28 cellular contexts compared by ENCODE assay signal in the genomic region with DNA sequence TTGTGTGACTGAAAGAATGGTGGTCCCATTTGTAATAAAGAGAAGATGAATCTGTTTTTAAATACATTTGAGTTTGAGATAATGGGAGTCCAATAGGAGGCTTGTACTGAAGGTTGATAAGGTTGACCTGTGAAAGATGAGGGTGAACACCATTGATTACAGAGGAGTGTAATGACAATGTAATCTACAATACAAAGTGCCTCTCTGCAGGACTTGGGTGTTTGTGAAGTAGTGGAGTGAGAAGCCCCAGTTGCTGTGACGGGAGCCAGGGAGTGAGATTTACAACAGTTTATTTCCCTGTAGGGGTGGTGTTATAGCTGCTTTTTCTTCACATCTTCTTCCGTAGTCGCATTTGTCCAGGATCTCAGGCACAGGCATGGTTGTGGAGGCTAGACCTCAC.
"Had no signal": no experiment of that assay in that cellular context is flagged by ENCODE, and none has a peak within 500 bp of the region (broad histone marks: within the 10 kb centered on the region; RNA-seq: fewer than 3 reads in every experiment).

No MANE protein-coding gene starts in this region.

- H3K4me1 ChIP-seq: neural progenitor cell, parathyroid adenoma, psoas muscle, right lobe of liver, sigmoid colon, thyroid gland, tibial nerve, upper lobe of left lung, vagina had no signal

- DNase-seq: natural killer cell; occipital lobe; ovary; posterior cingulate gyrus; psoas muscle; right cardiac atrium; right lobe of liver; sigmoid colon; small intestine; stimulated activated CD4-positive, alpha-beta T cell treated with anti-CD3 and anti-CD28 coated beads, Interleukin-15, amount 100 ng/mL, for 24 hours; stimulated activated CD4-positive, alpha-beta T cell treated with anti-CD3 and anti-CD28 coated beads, Interleukin-2, amount 100 ng/mL, for 24 hours; stimulated activated CD4-positive, alpha-beta T cell treated with anti-CD3 and anti-CD28 coated beads, Interleukin-2, amount 100 ng/mL, for 48 hours; stimulated activated CD4-positive, alpha-beta T cell treated with anti-CD3 and anti-CD28 coated beads, Interleukin-4, amount 100 ng/mL, for 24 hours; stimulated activated naive B cell treated with anti-CD40 and anti-IgM and Interleukin-4, amounts not matched to agents 10 μg/mL and 1 μg/mL and 100 μg/mL, for 72 hours; stimulated activated naive CD4-positive, alpha-beta T cell treated with Interleukin-2 at 50 U/mL for 16 hours; stomach; thyroid gland; trophoblast cell; upper lobe of left lung had no signal

- H3K27me3 Mint-ChIP-seq: progenitor cell of endocrine pancreas; stimulated activated naive B cell treated with anti-CD40 and anti-IgM and Interleukin-4, amounts not matched to agents 10 μg/mL and 1 μg/mL and 100 μg/mL, for 72 hours; stimulated activated naive CD8-positive, alpha-beta T cell treated with anti-CD3 and anti-CD28 coated beads, Interleukin-15, Interleukin-2, amounts not matched to agents 100 ng/mL and 50 ng/mL, for 24 hours had no signal

- H3K27me3 ChIP-seq: neural progenitor cell, ovary, right lobe of liver, sigmoid colon, stomach, thyroid gland, tibial nerve, upper lobe of left lung, vagina had no signal

- H2AFZ ChIP-seq: neural progenitor cell, parathyroid adenoma had no signal

- H3K36me3 Mint-ChIP-seq: natural killer cell; stimulated activated effector memory CD8-positive, alpha-beta T cell treated with anti-CD3 and anti-CD28 coated beads, Interleukin-12 subunit alpha, Interleukin-12 subunit beta, amount 100 ng/mL, for 72 hours had no signal

- H3K27ac ChIP-seq: neural progenitor cell, ovary, parathyroid adenoma, psoas muscle, right lobe of liver, sigmoid colon, stomach, thoracic aorta, thyroid gland, tibial nerve, upper lobe of left lung, vagina had no signal

- H3K36me3 ChIP-seq: neural progenitor cell, ovary, right lobe of liver, sigmoid colon, stomach, thoracic aorta, thyroid gland, tibial nerve, upper lobe of left lung, vagina had no signal

- H3K9me3 Mint-ChIP-seq: natural killer cell; nephron; neural progenitor cell; stimulated activated effector memory CD8-positive, alpha-beta T cell treated with anti-CD3 and anti-CD28 coated beads, Interleukin-12 subunit alpha, Interleukin-12 subunit beta, amount 100 ng/mL, for 72 hours; stimulated activated naive B cell treated with anti-CD40 and anti-IgM and Interleukin-4, amounts not matched to agents 10 μg/mL and 1 μg/mL and 100 μg/mL, for 72 hours; stimulated activated naive CD8-positive, alpha-beta T cell treated with anti-CD3 and anti-CD28 coated beads, Interleukin-15, Interleukin-2, amounts not matched to agents 100 ng/mL and 50 ng/mL, for 24 hours had no signal

- H3K4me2 ChIP-seq: neural progenitor cell had no signal

- H3K4me1 Mint-ChIP-seq: neural progenitor cell had no signal

- H3K9ac ChIP-seq: neural progenitor cell, parathyroid adenoma had no signal

- H3K9me3 ChIP-seq: ovary, psoas muscle, right lobe of liver, sigmoid colon, stomach, thoracic aorta, thyroid gland, tibial nerve, upper lobe of left lung, vagina had no signal

- H3K4me3 Mint-ChIP-seq: natural killer cell; nephron; neural progenitor cell; stimulated activated effector memory CD8-positive, alpha-beta T cell treated with anti-CD3 and anti-CD28 coated beads, Interleukin-12 subunit alpha, Interleukin-12 subunit beta, amount 100 ng/mL, for 72 hours; stimulated activated naive B cell treated with anti-CD40 and anti-IgM and Interleukin-4, amounts not matched to agents 10 μg/mL and 1 μg/mL and 100 μg/mL, for 72 hours; stimulated activated naive CD8-positive, alpha-beta T cell treated with anti-CD3 and anti-CD28 coated beads, Interleukin-15, Interleukin-2, amounts not matched to agents 100 ng/mL and 50 ng/mL, for 24 hours had no signal

- ATAC-seq: natural killer cell; psoas muscle; right cardiac atrium; right lobe of liver; stimulated activated effector memory CD8-positive, alpha-beta T cell treated with anti-CD3 and anti-CD28 coated beads, Interleukin-12 subunit alpha, Interleukin-12 subunit beta, amount 100 ng/mL, for 72 hours; stimulated activated naive B cell treated with anti-CD40 and anti-IgM and Interleukin-4, amounts not matched to agents 10 μg/mL and 1 μg/mL and 100 μg/mL, for 72 hours had no signal

- H3K27ac Mint-ChIP-seq: natural killer cell; nephron; neural progenitor cell; progenitor cell of endocrine pancreas; stimulated activated effector memory CD8-positive, alpha-beta T cell treated with anti-CD3 and anti-CD28 coated beads, Interleukin-12 subunit alpha, Interleukin-12 subunit beta, amount 100 ng/mL, for 72 hours; stimulated activated naive B cell treated with anti-CD40 and anti-IgM and Interleukin-4, amounts not matched to agents 10 μg/mL and 1 μg/mL and 100 μg/mL, for 72 hours; stimulated activated naive CD8-positive, alpha-beta T cell treated with anti-CD3 and anti-CD28 coated beads, Interleukin-15, Interleukin-2, amounts not matched to agents 100 ng/mL and 50 ng/mL, for 24 hours had no signal

- H3K4me3 ChIP-seq: neural progenitor cell, ovary, psoas muscle, right lobe of liver, sigmoid colon, stomach, thoracic aorta, thyroid gland, tibial nerve, upper lobe of left lung, vagina had no signal
